Comparison of ENCODE assay signal across 34 cellular contexts in genomic region chr17:72860778-72861177, GRCh38.
"Had no signal": no experiment of that assay in that cellular context is flagged by ENCODE, and none has a peak within 500 bp of the region (broad histone marks: within the 10 kb centered on the region; RNA-seq: fewer than 3 reads in every experiment).

No MANE protein-coding gene starts in this region.

- H3K4me1 ChIP-seq: adrenal gland, body of pancreas, breast epithelium had no signal

- H3K4me1 Mint-ChIP-seq: activated B cell treated with CpG ODN at 0.5 μM for 24 hours, T-cell had no signal

- DNase-seq: activated B cell treated with CpG ODN at 0.5 μM for 24 hours; activated CD4-positive, alpha-beta memory T cell treated with anti-CD3 and anti-CD28 coated beads for 36 hours; activated CD4-positive, alpha-beta T cell treated with anti-CD3 and anti-CD28 coated beads for 4 hours; activated CD4-positive, alpha-beta T cell treated with anti-CD3 and anti-CD28 coated beads, Interleukin-2, amount 10 ng/mL, durations not matched to agents 24 days and 14 days; activated CD4-positive, alpha-beta T cell treated with anti-CD3 and anti-CD28 coated beads, Interleukin-2, amount 50 U/mL, for 1 hour; activated CD4-positive, alpha-beta T cell treated with anti-CD3 and anti-CD28 coated beads, Interleukin-2, amount 50 U/mL, for 4 hours; activated CD4-positive, CD25-positive, alpha-beta regulatory T cell treated with anti-CD3 and anti-CD28 coated beads, Interleukin-2, amount 50 U/mL, for 72 hours; activated CD8-positive, alpha-beta memory T cell treated with anti-CD3 and anti-CD28 coated beads, Interleukin-2, amount 50 U/mL, for 4 hours; activated CD8-positive, alpha-beta T cell treated with anti-CD3 and anti-CD28 coated beads for 36 hours; activated effector memory CD4-positive, alpha-beta T cell treated with anti-CD3 and anti-CD28 coated beads, Interleukin-2, amount 50 U/mL, for 16 hours; activated gamma-delta T cell treated with Interleukin-2 at 50 U/mL for 16 hours; activated naive CD4-positive, alpha-beta T cell; activated naive CD4-positive, alpha-beta T cell treated with anti-CD3 and anti-CD28 coated beads for 36 hours; activated naive CD4-positive, alpha-beta T cell treated with anti-CD3 and anti-CD28 coated beads, Interleukin-2, amount 50 U/mL, for 16 hours; activated naive CD8-positive, alpha-beta T cell treated with anti-CD3 and anti-CD28 coated beads for 36 hours; activated T-cell treated with anti-CD3 and anti-CD28 coated beads for 4 hours; activated T-cell treated with anti-CD3 and anti-CD28 coated beads, Interleukin-2, amount 50 U/mL, for 1 hour; activated T-cell treated with anti-CD3 and anti-CD28 coated beads, Interleukin-2, amount 50 U/mL, for 4 hours; activated T-cell treated with anti-CD3 and anti-CD28 coated beads, Interleukin-2, amount 50 U/mL, for 72 hours; adrenal gland; amniotic stem cell; aorta; body of pancreas; brain microvascular endothelial cell; central memory CD4-positive, alpha-beta T cell; T-cell; T-helper 9 cell had no signal

- H3K9me3 ChIP-seq: adrenal gland, body of pancreas had no signal

- H3K4me3 Mint-ChIP-seq: activated B cell treated with CpG ODN at 0.5 μM for 24 hours; activated CD4-positive, alpha-beta memory T cell treated with anti-CD3 and anti-CD28 coated beads for 36 hours; activated CD4-positive, alpha-beta T cell treated with anti-CD3 and anti-CD28 coated beads, Interleukin-2, amount 10 ng/mL, durations not matched to agents 24 days and 14 days; activated CD8-positive, alpha-beta T cell treated with anti-CD3 and anti-CD28 coated beads for 36 hours; activated naive CD4-positive, alpha-beta T cell treated with anti-CD3 and anti-CD28 coated beads for 36 hours; activated naive CD8-positive, alpha-beta T cell treated with anti-CD3 and anti-CD28 coated beads for 36 hours; activated T-cell treated with anti-CD3 and anti-CD28 coated beads, Interleukin-2, amount 50 U/mL, for 4 hours; activated T-cell treated with anti-CD3 and anti-CD28 coated beads, Interleukin-2, amount 50 U/mL, for 72 hours; activated T-helper 1 cell treated with anti-CD3 and anti-CD28 coated beads, Interleukin-12 subunit alpha, Interleukin-12 subunit beta, Interleukin-2, Interleukin-4 antibody, amounts not matched to agents 30 ng/mL and 10 ng/mL and 1 ng/mL, durations not matched to agents 14 hours and 24 hours and 36 hours; activated T-helper 17 cell treated with anti-CD3 and anti-CD28 coated beads, Interleukin-2, amount 50 U/mL, for 72 hours; T-cell; T-helper 1 cell treated with Interleukin-12 subunit alpha and Interleukin-12 subunit beta and Interleukin-4 antibody, amounts not matched to agents 30 μg/mL and 1 μg/mL, for 36 hours; T-helper 2 cell treated with Interferon-gamma antibody and Interleukin-4, amounts not matched to agents 5 μg/mL and 100 μg/mL, for 36 hours had no signal

- H3K9me3 Mint-ChIP-seq: activated CD8-positive, alpha-beta T cell treated with anti-CD3 and anti-CD28 coated beads for 36 hours; activated naive CD4-positive, alpha-beta T cell treated with anti-CD3 and anti-CD28 coated beads for 36 hours; activated naive CD4-positive, alpha-beta T cell treated with anti-CD3 and anti-CD28 coated beads, Interleukin-2, amount 50 U/mL, for 72 hours; activated naive CD8-positive, alpha-beta T cell treated with anti-CD3 and anti-CD28 coated beads for 36 hours; activated T-cell treated with anti-CD3 and anti-CD28 coated beads, Interleukin-2, amount 50 U/mL, for 4 hours; activated T-helper 17 cell treated with anti-CD3 and anti-CD28 coated beads, Interleukin-2, amount 50 U/mL, for 72 hours; T-helper 2 cell treated with Interferon-gamma antibody and Interleukin-4, amounts not matched to agents 5 μg/mL and 100 μg/mL, for 36 hours had no signal

- H3K36me3 ChIP-seq: adrenal gland, brain microvascular endothelial cell, breast epithelium had no signal

- H3K4me3 ChIP-seq: adrenal gland, body of pancreas, breast epithelium had no signal

- H3K27ac Mint-ChIP-seq: activated B cell treated with CpG ODN at 0.5 μM for 24 hours; activated CD4-positive, alpha-beta memory T cell treated with anti-CD3 and anti-CD28 coated beads for 36 hours; activated CD4-positive, alpha-beta T cell treated with anti-CD3 and anti-CD28 coated beads, Interleukin-2, amount 10 ng/mL, durations not matched to agents 24 days and 14 days; activated CD8-positive, alpha-beta T cell treated with anti-CD3 and anti-CD28 coated beads for 36 hours; activated naive CD4-positive, alpha-beta T cell treated with anti-CD3 and anti-CD28 coated beads for 36 hours; activated naive CD4-positive, alpha-beta T cell treated with anti-CD3 and anti-CD28 coated beads, Interleukin-2, amount 50 U/mL, for 72 hours; activated naive CD8-positive, alpha-beta T cell treated with anti-CD3 and anti-CD28 coated beads for 36 hours; activated T-cell treated with anti-CD3 and anti-CD28 coated beads, Interleukin-2, amount 50 U/mL, for 72 hours; activated T-helper 1 cell treated with anti-CD3 and anti-CD28 coated beads, Interleukin-12 subunit alpha, Interleukin-12 subunit beta, Interleukin-2, Interleukin-4 antibody, amounts not matched to agents 30 ng/mL and 10 ng/mL and 1 ng/mL, durations not matched to agents 14 hours and 24 hours and 36 hours; activated T-helper 17 cell treated with anti-CD3 and anti-CD28 coated beads, Interleukin-2, amount 50 U/mL, for 72 hours; T-cell; T-helper 1 cell treated with Interleukin-12 subunit alpha and Interleukin-12 subunit beta and Interleukin-4 antibody, amounts not matched to agents 30 μg/mL and 1 μg/mL, for 36 hours; T-helper 2 cell treated with Interferon-gamma antibody and Interleukin-4, amounts not matched to agents 5 μg/mL and 100 μg/mL, for 36 hours had no signal

- H3K27me3 ChIP-seq: adrenal gland, body of pancreas, brain microvascular endothelial cell, breast epithelium had no signal

- H3K27me3 Mint-ChIP-seq: activated B cell treated with CpG ODN at 0.5 μM for 24 hours; activated CD4-positive, alpha-beta memory T cell treated with anti-CD3 and anti-CD28 coated beads for 36 hours; activated CD4-positive, alpha-beta T cell treated with anti-CD3 and anti-CD28 coated beads, Interleukin-2, amount 10 ng/mL, durations not matched to agents 24 days and 14 days; activated CD8-positive, alpha-beta T cell treated with anti-CD3 and anti-CD28 coated beads for 36 hours; activated naive CD8-positive, alpha-beta T cell treated with anti-CD3 and anti-CD28 coated beads for 36 hours; activated T-helper 17 cell treated with anti-CD3 and anti-CD28 coated beads, Interleukin-2, amount 50 U/mL, for 72 hours; T-cell had no signal

- H3K27ac ChIP-seq: adrenal gland, body of pancreas, brain microvascular endothelial cell, breast epithelium, VCaP had no signal

- ATAC-seq: activated CD8-positive, alpha-beta T cell treated with anti-CD3 and anti-CD28 coated beads for 36 hours; activated naive CD4-positive, alpha-beta T cell treated with anti-CD3 and anti-CD28 coated beads, Interleukin-2, amount 50 U/mL, for 72 hours; activated T-cell treated with anti-CD3 and anti-CD28 coated beads, Interleukin-2, amount 50 U/mL, for 4 hours; activated T-cell treated with anti-CD3 and anti-CD28 coated beads, Interleukin-2, amount 50 U/mL, for 72 hours; activated T-helper 17 cell treated with anti-CD3 and anti-CD28 coated beads, Interleukin-2, amount 50 U/mL, for 72 hours; body of pancreas; T-cell had no signal
